7 cellular contexts compared by ENCODE assay signal in genomic region chr19:35741216-35741541, GRCh38. TPM values are rescaled to one million over a fixed set of nuclear protein-coding genes. Genes with fewer than 3 reads are reported as not detected.
DNase-seq lines count a peak whose midpoint lies in the region; ATAC-seq, FAIRE-seq and TF ChIP-seq lines count a peak whose summit lies in the region.

No MANE protein-coding gene starts in this region.

- 1 to 4% (median 3%) methylated on average over 13 of the region's 13 CpGs for WGBS in small intestine, 3 donors
- 2 to 13% methylated on average over 12 to 13 of the region's 13 CpGs for WGBS in lower leg skin, 2 donors

- CTCF ChIA-PET in HCT116 (lab: Charles Lee), result interaction anchor here (1.1 kb wide), 1 partner anchor 18 kb away, joined by 3 read pairs; no protein-coding TSS in a partner anchor

- H3K4me2 ChIP-seq in HCT116 (ENCODE audit: low read length), result peak overlapping the region; percentile 100

- peak overlapping the region; percentile 67 for H3K9ac ChIP-seq in HCT116 (ENCODE audit: low read length)

- intact Hi-C loops in HCT116 (cut with micrococcal nuclease), result no loop called here
- intact Hi-C loops in lower leg skin (cut with DNase I; ENCODE audit: low total_unique reads), result no loop called here

- H3K27ac ChIP-seq in HCT116 (ENCODE audit: low read depth, low read length), result peak overlapping the region; percentile 73
- peak overlapping the region; percentile 85 for H3K27ac ChIP-seq in VCaP
- H3K27ac ChIP-seq in small intestine (ENCODE audit: low read depth in 1 of 2, low read length in 1 of 2), result peak overlapping the region; percentile 41 to 89

- no peaks in the 10 kb centered on the region for H3K9me3 ChIP-seq in HCT116 (ENCODE audit: control insufficient read depth in 1 of 2, insufficient read depth in 1 of 2, low read depth in 1 of 2, low read length in 2 of 2)
- no peaks in the 10 kb centered on the region for H3K9me3 ChIP-seq in small intestine (ENCODE audit: control insufficient read depth, low read depth)

- H3K27ac Mint-ChIP-seq in glutamatergic neuron (ENCODE audit: unreplicated experiment), result peak overlapping the region; percentile 95

- peaks cover 13 to 23% of the 10 kb centered on the region in 2 experiments; a peak in 3 of 4 replicates for H3K36me3 ChIP-seq in HCT116 (ENCODE audit: control insufficient read depth in 1 of 2, insufficient read depth in 2 of 2, low read length in 2 of 2)
- peaks cover 4 to 8% of the 10 kb centered on the region in 2 donors for H3K36me3 ChIP-seq in small intestine (ENCODE audit: control insufficient read depth in 2 of 2, insufficient read depth in 2 of 2, low read length in 2 of 2)

- H3K4me1 ChIP-seq in HCT116 (ENCODE audit: control insufficient read depth in 1 of 2, insufficient read depth in 2 of 2, low read length in 2 of 2) (peaks cover 21 to 28% of the 10 kb centered on the region in 2 experiments), small intestine (ENCODE audit: control insufficient read depth in 2 of 2, insufficient read depth in 1 of 2, low read depth in 1 of 2, low read length in 1 of 2) (peaks cover 0 to under 1% of the 10 kb centered on the region in 2 donors)

- peaks cover 12% of the 10 kb centered on the region for H3K9me3 Mint-ChIP-seq in glutamatergic neuron (ENCODE audit: unreplicated experiment)

- POLR2A ChIA-PET in HCT116 (lab: Charles Lee), result interaction anchor here (0.8 to 2.2 kb wide), 6 partner anchors 7 to 231 kb away, joined by 3 to 8 read pairs (median 4); partner anchors contain the start of gene LIN37

- no peaks in the 10 kb centered on the region for H3K9me2 ChIP-seq in HCT116 (ENCODE audit: insufficient read depth)

- no peaks in the 10 kb centered on the region for H3K27me3 Mint-ChIP-seq in glutamatergic neuron (ENCODE audit: unreplicated experiment)

- TF ChIP-seq POLR2A in HCT116 (IDR thresholded peaks at IDR 0.05; ENCODE audit: borderline replicate concordance, extremely low read depth, insufficient read depth, insufficient read length) (no peak), lower leg skin (IDR thresholded peaks at IDR 0.05) (no peak)

- BruUV-seq in HCT116 (replicated peaks; lab: Mats Ljungman, UMichigan), result no TSS peak

- H2AFZ ChIP-seq in HCT116 (ENCODE audit: low read depth, low read length, poor library complexity, severe bottlenecking), result peak overlapping the region; percentile 78

- TF ChIP-seq RAD21 in HCT116 (IDR thresholded peaks at IDR 0.05; ENCODE audit: low read depth), result no peak

- TF ChIP-seq CTCF in HCT116 (IDR thresholded peaks at IDR 0.05 in 2 of 3, conservative IDR thresholded peaks at IDR 0.05 in 1 of 3; ENCODE audit: borderline replicate concordance in 1 of 3, insufficient read depth in 1 of 3, low read depth in 2 of 3, low read length in 2 of 3) (0 out of 6 replicates have a peak, but pooled peaks of 1 of the 3 experiments have one; percentile 4), VCaP (conservative IDR thresholded peaks at IDR 0.05) (peak; percentile 24; the same call in 1 of the 2 replicates), glutamatergic neuron (IDR thresholded peaks at IDR 0.05; ENCODE audit: partially characterized antibody, unreplicated experiment) (peak; percentile 9), lower leg skin (IDR thresholded peaks at IDR 0.05) (no peak)

- no peaks in the 10 kb centered on the region for H3K27me3 ChIP-seq in HCT116 (ENCODE audit: insufficient read depth, low read length)
- no peaks in the 10 kb centered on the region for H3K27me3 ChIP-seq in small intestine (ENCODE audit: control insufficient read depth in 2 of 2, insufficient read depth in 2 of 2, low read length in 2 of 2)

- peaks cover 7% of the 10 kb centered on the region; the same call in 1 of the 2 replicates for H3K79me2 ChIP-seq in HCT116 (ENCODE audit: insufficient read depth, low read length)

- DNase-seq in HCT116 (ENCODE audit: low read depth, low spot score) (no peak), glutamatergic neuron (no peak), small intestine (no peak), COLO829 (ENCODE audit: low spot score) (no peak), lower leg skin (ENCODE audit: low spot score in 2 of 2) (no peak)

- H4K20me1 ChIP-seq in HCT116 (ENCODE audit: insufficient read depth), result no peaks in the 10 kb centered on the region

- peak overlapping the region; percentile 91 for H3K4me3 Mint-ChIP-seq in glutamatergic neuron (ENCODE audit: unreplicated experiment)

- H3K4me3 ChIP-seq in HCT116 (replicated peaks in 1 of 2; ENCODE audit: low read depth in 1 of 2, low read length in 2 of 2) (peak overlapping the region; percentile 61 to 74), small intestine (ENCODE audit: low read depth in 1 of 2, low read length in 2 of 2) (peak overlapping the region; percentile 20 to 67), lower leg skin (ENCODE audit: low read depth, poor library complexity, severe bottlenecking) (no peak overlapping the region)

- ATAC-seq in HCT116, result no peak
- ATAC-seq in HG03520 (IDR thresholded peaks at IDR 0.05; ENCODE audit: unreplicated experiment), result no peak

- FAIRE-seq in small intestine (lab: Jason Lieb, UNC), result no peak

- H3K36me3 Mint-ChIP-seq in glutamatergic neuron (ENCODE audit: unreplicated experiment), result no peaks in the 10 kb centered on the region

- RAD21 ChIA-PET in HCT116 (lab: Charles Lee; ENCODE audit: low non-redundant PET in 1 of 2, low total read pairs in 2 of 2, uncharacterized antibody in 2 of 2, unreplicated experiment in 2 of 2), result interaction anchor here (0.8 kb wide), 2 partner anchors 7 to 190 kb away, joined by 3 read pairs; partner anchors contain the start of gene LIN37 (in 1 of the 2)

- H3K4me1 Mint-ChIP-seq in glutamatergic neuron (ENCODE audit: low read depth, unreplicated experiment), result peaks cover 1% of the 10 kb centered on the region

TF ChIP-seq in HCT116, 20 proteins besides CTCF, POLR2A, EP300 and RAD21:
- TF ChIP-seq EZH2phosphoT487 (IDR thresholded peaks at IDR 0.05; ENCODE audit: borderline replicate concordance) (no peak), EGR1 (IDR thresholded peaks at IDR 0.05; ENCODE audit: low read depth) (no peak), SIN3A (IDR thresholded peaks at IDR 0.05; ENCODE audit: low read depth) (no peak), CEBPB (IDR thresholded peaks at IDR 0.05; ENCODE audit: low read depth) (no peak), ELF1 (IDR thresholded peaks at IDR 0.05; ENCODE audit: borderline replicate concordance, low read depth) (no peak)

RNA-seq across cellular contexts. Expression of gene IGFLR1, which starts 1.1 kb away (rescaled TPM):
- total RNA-seq in HCT116 (2021; ENCODE audit: unreplicated experiment) (8.3 TPM), glutamatergic neuron (ENCODE audit: unreplicated experiment) (4.7 TPM), lower leg skin (10 to 100 TPM in 1 of 4 donors, 1 to 10 TPM in 3; 1.4 to 11.3 (median 5.1) TPM)
- 4.7 and 5.8 TPM in 2 replicates for polyA plus RNA-seq in HCT116 (2012)
- 10 to 100 TPM; 11.0 to 17.8 (median 13.2) TPM for polyA plus RNA-seq in small intestine

RNA-seq across cellular contexts. Expression of gene U2AF1L4, which starts 4.0 kb away (rescaled TPM):
- 15.6 TPM for total RNA-seq in HCT116 (2021; ENCODE audit: unreplicated experiment)
- polyA plus RNA-seq in HCT116 (2012), result 23.1 and 23.5 TPM in 2 replicates
- total RNA-seq in glutamatergic neuron (ENCODE audit: unreplicated experiment), result 24.3 TPM
- 10 to 100 TPM; 14.6 to 99.7 (median 41.3) TPM for polyA plus RNA-seq in small intestine
- 10 to 100 TPM; 12.6 to 20.0 (median 18.5) TPM for total RNA-seq in lower leg skin

RNA-seq across cellular contexts. Expression of gene PSENEN, which starts 4.3 kb away (rescaled TPM):
- total RNA-seq in HCT116 (2021; ENCODE audit: unreplicated experiment) (55.3 TPM), glutamatergic neuron (ENCODE audit: unreplicated experiment) (109 TPM), lower leg skin (10 to 100 TPM; 13.7 to 47.4 (median 30.8) TPM)
- 45.3 and 59.7 TPM in 2 replicates for polyA plus RNA-seq in HCT116 (2012)
- polyA plus RNA-seq in small intestine, result 10 to 100 TPM; 59.7 to 95.9 (median 73.2) TPM

RNA-seq across cellular contexts. Expression of gene LIN37, which starts 7.2 kb away (rescaled TPM):
- total RNA-seq in HCT116 (2021; ENCODE audit: unreplicated experiment) (10.1 TPM), glutamatergic neuron (ENCODE audit: unreplicated experiment) (29.8 TPM), lower leg skin (10 to 100 TPM in 2 of 4 donors, 1 to 10 TPM in 2; 4.7 to 15.0 (median 10.3) TPM)
- polyA plus RNA-seq in HCT116 (2012), result 17.7 and 18.5 TPM in 2 replicates
- 10 to 100 TPM; 13.7 to 58.6 (median 39.7) TPM for polyA plus RNA-seq in small intestine

RNA-seq across cellular contexts. Expression of gene HSPB6, which starts 15.7 kb away (rescaled TPM):
- total RNA-seq in HCT116 (2021; ENCODE audit: unreplicated experiment) (0.93 TPM), glutamatergic neuron (ENCODE audit: unreplicated experiment) (0.49 TPM), lower leg skin (1 to 10 TPM; 2.5 to 9.4 (median 3.9) TPM)
- 0.77 and 0.99 TPM in 2 replicates for polyA plus RNA-seq in HCT116 (2012)
- polyA plus RNA-seq in small intestine, result 10 to 100 TPM in 1 of 3 donors, 1 to 10 TPM in 2; 2.0 to 41.7 (median 5.1) TPM

Comparison
In these comparisons a context has a peak if more than half of its experiments do, and no peak if none do; other contexts are left out.
1. CTCF ChIP-seq: peak in VCaP (single experiment) and glutamatergic neuron (single experiment); none in lower leg skin (0 of 3).
2. Peak in every context shown above with its lines, with median percentiles within 50 percentile points of each other: H3K27ac ChIP-seq.